In the genomic region with DNA sequence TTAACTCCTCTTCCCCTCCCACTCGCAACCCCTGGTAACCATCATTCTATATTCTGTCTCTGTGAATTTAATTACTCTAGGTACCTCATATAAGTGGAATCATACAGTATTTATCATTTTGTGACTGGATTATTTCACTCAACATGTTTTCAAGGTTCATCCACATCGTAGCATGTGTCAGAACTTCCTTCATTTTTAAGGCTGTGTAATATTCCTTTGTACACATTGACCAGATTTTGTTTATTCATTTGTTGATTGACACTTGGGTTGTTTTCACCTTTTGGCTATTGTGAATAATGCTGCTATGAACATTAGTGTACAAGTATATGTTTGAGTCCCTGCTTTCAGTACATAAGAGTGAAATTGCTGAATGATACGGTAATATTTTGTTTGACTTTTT, we compare ENCODE assay signal across 29 cellular contexts. TPM values are rescaled to one million over a fixed set of nuclear protein-coding genes. Genes with fewer than 3 reads are reported as not detected.
DNase-seq lines count a peak whose midpoint lies in the region; ATAC-seq, FAIRE-seq and TF ChIP-seq lines count a peak whose summit lies in the region.
"Had no signal": no experiment of that assay in that cellular context is flagged by ENCODE, and none has a peak within 500 bp of the region (broad histone marks: within the 10 kb centered on the region; RNA-seq: fewer than 3 reads in every experiment).

No MANE protein-coding gene starts in this region.

- H3K9me3 ChIP-seq in astrocyte (ENCODE audit: insufficient read depth, low read depth, low read length) = no peaks in the 10 kb centered on the region
- H3K9me3 ChIP-seq in spleen = no peaks in the 10 kb centered on the region
- H3K9me3 ChIP-seq: BE2C, Caco-2, pancreas, right atrium auricular region, upper lobe of left lung had no signal

- no peaks in the 10 kb centered on the region for H3K36me3 ChIP-seq in astrocyte (ENCODE audit: insufficient read depth, low read length)
- peaks cover 0 to 5% (median 2%) of the 10 kb centered on the region in 6 donors for H3K36me3 ChIP-seq in spleen
- H3K36me3 ChIP-seq: pancreas, right atrium auricular region had no signal

- no peak overlapping the region for H3K4me3 ChIP-seq in astrocyte (ENCODE audit: insufficient read depth, low read depth, low read length)
- no peak overlapping the region for H3K4me3 ChIP-seq in spleen
- H3K4me3 ChIP-seq: coronary artery, pancreas, right atrium auricular region, smooth muscle cell, upper lobe of left lung had no signal

- no peak for FAIRE-seq in astrocyte (lab: Jason Lieb, UNC)
- no peak for FAIRE-seq in D721Med (lab: Jason Lieb, UNC)
- FAIRE-seq: bronchial epithelial cell, GM18507, kidney, pancreas had no signal

- peaks cover 18% of the 10 kb centered on the region for H4K20me1 ChIP-seq in astrocyte (ENCODE audit: insufficient read depth, low read length)

- intact Hi-C loops in spleen (cut with DNase I; ENCODE audit: low total_unique reads) = no loop called here

- no peak for DNase-seq in activated T-cell treated with anti-CD3 and anti-CD28 coated beads, Interleukin-2, amount 50 U/mL, for 72 hours
- no peak for DNase-seq in activated T-cell treated with anti-CD3 and anti-CD28 coated beads, Interleukin-2, amount 50 U/mL, for 48 hours
- DNase-seq in astrocyte (ENCODE audit: low read depth) = no peak
- DNase-seq in spleen = no peak
- DNase-seq in D721Med (ENCODE audit: insufficient read length, low spot score) = no peak
- no peak for DNase-seq in DMS53 treated with DMSO at 0.1 percent for 48 hours (lab: John Stamatoyannopoulos, UW; ENCODE audit: unreplicated experiment)
- no peak for DNase-seq in kidney glomerular epithelial cell (lab: John Stamatoyannopoulos, UW)
- DNase-seq: activated CD4-positive, alpha-beta T cell treated with anti-CD3 and anti-CD28 coated beads for 4 hours; activated CD8-positive, alpha-beta memory T cell treated with anti-CD3 and anti-CD28 coated beads, Interleukin-2, amount 10 ng/mL, durations not matched to agents 7 days and 5 days; activated effector memory CD4-positive, alpha-beta T cell treated with anti-CD3 and anti-CD28 coated beads, Interleukin-2, amount 50 U/mL, for 16 hours; amniotic stem cell; BE2C; Caco-2; foreskin fibroblast; HCEC 1CT; kidney; midbrain; NCI-H1436 treated with DMSO at 0.1 percent for 48 hours; NCI-H2107; NCI-H774; pancreas; stimulated activated CD4-positive, alpha-beta T cell treated with anti-CD3 and anti-CD28 coated beads, Interleukin-2, amount 100 ng/mL, for 24 hours; upper lobe of left lung had no signal

- no peaks in the 10 kb centered on the region for H3K9me3 Mint-ChIP-seq in activated T-cell treated with anti-CD3 and anti-CD28 coated beads, Interleukin-2, amount 50 U/mL, for 72 hours
- H3K9me3 Mint-ChIP-seq in IgD-negative memory B cell (no peaks in the 10 kb centered on the region), astrocyte (ENCODE audit: unreplicated experiment) (no peaks in the 10 kb centered on the region)

- ATAC-seq in activated T-cell treated with anti-CD3 and anti-CD28 coated beads, Interleukin-2, amount 50 U/mL, for 72 hours (replicated peaks in 1 of 2) = no peak
- ATAC-seq: activated CD8-positive, alpha-beta memory T cell treated with anti-CD3 and anti-CD28 coated beads, Interleukin-2, amount 10 ng/mL, durations not matched to agents 7 days and 5 days; pancreas had no signal

- no peak overlapping the region for H3K4me2 ChIP-seq in astrocyte (ENCODE audit: low read length)
- H3K4me2 ChIP-seq: smooth muscle cell had no signal

- TF ChIP-seq CTCF in astrocyte (IDR thresholded peaks at IDR 0.05; ENCODE audit: insufficient read depth, low read depth, low read length) (no peak), spleen (IDR thresholded peaks at IDR 0.05 in 8 of 11, conservative IDR thresholded peaks at IDR 0.05 in 3 of 11) (no peak), D721Med (IDR thresholded peaks at IDR 0.05; ENCODE audit: insufficient read depth, missing control alignments) (no peak)

- H3K4me1 ChIP-seq in astrocyte (ENCODE audit: insufficient read depth, low read length) (peaks cover 27% of the 10 kb centered on the region), spleen (peaks cover 18 to 44% (median 36%) of the 10 kb centered on the region in 6 donors)

- H3K27ac Mint-ChIP-seq in activated T-cell treated with anti-CD3 and anti-CD28 coated beads, Interleukin-2, amount 50 U/mL, for 72 hours = peak overlapping the region; percentile 97
- H3K27ac Mint-ChIP-seq in IgD-negative memory B cell (peak overlapping the region in 2 of 3 donors; percentile 66 to 69), astrocyte (ENCODE audit: unreplicated experiment) (no peak overlapping the region)
- H3K27ac Mint-ChIP-seq: activated CD8-positive, alpha-beta memory T cell treated with anti-CD3 and anti-CD28 coated beads, Interleukin-2, amount 10 ng/mL, durations not matched to agents 7 days and 5 days had no signal

- H3K27me3 Mint-ChIP-seq in activated T-cell treated with anti-CD3 and anti-CD28 coated beads, Interleukin-2, amount 50 U/mL, for 72 hours (ENCODE audit: low read depth) = no peaks in the 10 kb centered on the region
- H3K27me3 Mint-ChIP-seq in IgD-negative memory B cell (no peaks in the 10 kb centered on the region), astrocyte (ENCODE audit: low read depth, unreplicated experiment) (no peaks in the 10 kb centered on the region)
- H3K27me3 Mint-ChIP-seq: activated CD8-positive, alpha-beta memory T cell treated with anti-CD3 and anti-CD28 coated beads, Interleukin-2, amount 10 ng/mL, durations not matched to agents 7 days and 5 days had no signal

- WGBS in spleen, 5 donors = 94 to 97% (median 96%) methylated on average over 3 of the region's 3 CpGs

- no peak overlapping the region for H2AFZ ChIP-seq in astrocyte (ENCODE audit: low read depth, low read length)

- H3K79me2 ChIP-seq in astrocyte (ENCODE audit: insufficient read depth, low read length) = peaks cover 40% of the 10 kb centered on the region

- peaks cover 42% of the 10 kb centered on the region for H3K4me1 Mint-ChIP-seq in activated T-cell treated with anti-CD3 and anti-CD28 coated beads, Interleukin-2, amount 50 U/mL, for 72 hours (ENCODE audit: low read depth)
- H3K4me1 Mint-ChIP-seq in IgD-negative memory B cell = peaks cover 21 to 26% (median 24%) of the 10 kb centered on the region in 3 donors
- peaks cover 16% of the 10 kb centered on the region for H3K4me1 Mint-ChIP-seq in astrocyte (ENCODE audit: low read depth, unreplicated experiment)

- H3K36me3 Mint-ChIP-seq in activated T-cell treated with anti-CD3 and anti-CD28 coated beads, Interleukin-2, amount 50 U/mL, for 72 hours (ENCODE audit: insufficient read depth in 2 of 2) = peaks cover 1 to 3% of the 10 kb centered on the region in 2 donors
- H3K36me3 Mint-ChIP-seq in IgD-negative memory B cell (peaks cover 5% of the 10 kb centered on the region), astrocyte (ENCODE audit: low read depth, unreplicated experiment) (peaks cover 13% of the 10 kb centered on the region)

- H3K4me3 Mint-ChIP-seq in activated T-cell treated with anti-CD3 and anti-CD28 coated beads, Interleukin-2, amount 50 U/mL, for 72 hours = peak overlapping the region in 1 of 2 donors; percentile 54
- H3K4me3 Mint-ChIP-seq in IgD-negative memory B cell (peak overlapping the region in 2 of 4 donors; percentile 14 to 93), astrocyte (ENCODE audit: unreplicated experiment) (peak overlapping the region; percentile 37)

- H3K27ac ChIP-seq in astrocyte (ENCODE audit: low read depth, low read length) = no peak overlapping the region
- peak overlapping the region in 5 of 8 donors; percentile 22 to 98 (median 97) for H3K27ac ChIP-seq in spleen
- H3K27ac ChIP-seq: coronary artery, pancreas, right atrium auricular region had no signal

- TF ChIP-seq POLR2A in spleen (IDR thresholded peaks at IDR 0.05) = no peak

- H3K27me3 ChIP-seq in astrocyte (ENCODE audit: insufficient read depth, low read length) = no peaks in the 10 kb centered on the region
- H3K27me3 ChIP-seq in spleen (replicated peaks in 1 of 7) = no peaks in the 10 kb centered on the region
- H3K27me3 ChIP-seq: BE2C, pancreas, right atrium auricular region, upper lobe of left lung had no signal

- no peak overlapping the region for H3K9ac ChIP-seq in astrocyte (ENCODE audit: low read length)

RNA-seq across cellular contexts. Expression of a gene that starts 2.7 kb away (rescaled TPM):
- 10 to 100 TPM; 13.9 to 20.5 TPM for total RNA-seq in activated T-cell treated with anti-CD3 and anti-CD28 coated beads, Interleukin-2, amount 50 U/mL, for 72 hours
- polyA plus RNA-seq in IgD-negative memory B cell (15.3 TPM), spleen (10 to 100 TPM in 2 of 3 donors, 1 to 10 TPM in 1; 7.7 to 10.4 (median 10.1) TPM)
- total RNA-seq in astrocyte (10.4 and 14.3 TPM in 2 replicates), spleen (1 to 10 TPM; 5.7 to 8.1 (median 7.9) TPM)

RNA-seq across cellular contexts. Expression of a gene that starts 2.7 kb away (rescaled TPM):
- total RNA-seq in activated T-cell treated with anti-CD3 and anti-CD28 coated beads, Interleukin-2, amount 50 U/mL, for 72 hours = 10 to 100 TPM; 15.0 to 16.3 TPM
- 7.3 TPM for polyA plus RNA-seq in IgD-negative memory B cell
- total RNA-seq in astrocyte = 33.6 and 43.0 TPM in 2 replicates
- total RNA-seq in spleen = 10 to 100 TPM; 17.0 to 22.9 (median 18.8) TPM
- 10 to 100 TPM in 2 of 3 donors, 1 to 10 TPM in 1; 8.3 to 13.4 (median 10.8) TPM for polyA plus RNA-seq in spleen
